Comparison of ENCODE assay signal across 11 cellular contexts in genomic region chr4:150769235-150769634, GRCh38.
A peak's percentile ranks its signal among the peaks of the same experiment; 100 is the strongest.
DNase-seq lines count a peak whose midpoint lies in the region; ATAC-seq and TF ChIP-seq lines count a peak whose summit lies in the region.
"Had no signal": no experiment of that assay in that cellular context is flagged by ENCODE, and none has a peak within 500 bp of the region (broad histone marks: within the 10 kb centered on the region; RNA-seq: fewer than 3 reads in every experiment).

No MANE protein-coding gene starts in this region.

- H3K4me3 ChIP-seq in AG10803 (ENCODE audit: low read length): no peak overlapping the region
- H3K4me3 ChIP-seq in HL-60 (replicated peaks; ENCODE audit: insufficient read depth, low read length): no peak overlapping the region
- no peak overlapping the region for H3K4me3 ChIP-seq in Karpas-422 (ENCODE audit: low read length)
- H3K4me3 ChIP-seq in esophagus muscularis mucosa: no peak overlapping the region
- H3K4me3 ChIP-seq: SJCRH30, skin epidermis had no signal

- no peaks in the 10 kb centered on the region for H4K20me1 ChIP-seq in Karpas-422 (ENCODE audit: insufficient read depth, low read depth, low read length)

- no peak for TF ChIP-seq EP300 in esophagus muscularis mucosa (IDR thresholded peaks at IDR 0.05)

- H3K9me3 ChIP-seq in Karpas-422 (ENCODE audit: low read length): 0 out of 2 replicates have a peak, but pooled peaks cover 4% of the 10 kb centered on the region
- H3K9me3 ChIP-seq in esophagus muscularis mucosa: no peaks in the 10 kb centered on the region
- H3K9me3 ChIP-seq: SJCRH30 had no signal

- no peak for TF ChIP-seq POLR2A in esophagus muscularis mucosa (IDR thresholded peaks at IDR 0.05; ENCODE audit: low read depth)

- no peaks in the 10 kb centered on the region for H3K9me2 ChIP-seq in Karpas-422 (replicated peaks; ENCODE audit: insufficient read depth, low read length)

- H2AFZ ChIP-seq in Karpas-422 (ENCODE audit: low read length): no peak overlapping the region

- POLR2A ChIA-PET in activated CD8-positive, alpha-beta T cell treated with anti-CD3 and anti-CD28 coated beads for 36 hours (lab: Charles Lee): interaction anchor here (0.7 kb wide), 1 partner anchor 313 kb away, joined by 3 read pairs; no protein-coding TSS in a partner anchor

- peaks cover 22% of the 10 kb centered on the region for H3K36me3 Mint-ChIP-seq in activated CD8-positive, alpha-beta T cell treated with anti-CD3 and anti-CD28 coated beads for 36 hours (ENCODE audit: low read depth)

- DNase-seq in AG10803 (ENCODE audit: low read depth) (peak; percentile 77), HL-60 (ENCODE audit: low read depth in 1 of 2, low spot score in 1 of 2) (peak; percentile 12 to 14), kidney tubule cell (ENCODE audit: low spot score) (peak; percentile 85), Karpas-422 (no peak), esophagus muscularis mucosa (ENCODE audit: extremely low spot score) (no peak)
- DNase-seq in activated CD8-positive, alpha-beta T cell treated with anti-CD3 and anti-CD28 coated beads for 36 hours: no peak
- DNase-seq in stimulated activated CD4-positive, alpha-beta T cell treated with anti-CD3 and anti-CD28 coated beads, Interleukin-4, amount 100 ng/mL, for 24 hours: no peak
- DNase-seq: activated gamma-delta T cell treated with Interleukin-2 at 50 U/mL for 16 hours, SJCRH30 had no signal

- no peak for TF ChIP-seq CTCF in AG10803 (conservative IDR thresholded peaks at IDR 0.05; ENCODE audit: low read length)
- no peak for TF ChIP-seq CTCF in HL-60 (IDR thresholded peaks at IDR 0.05; ENCODE audit: insufficient read depth, low read length)
- no peak for TF ChIP-seq CTCF in activated CD8-positive, alpha-beta T cell treated with anti-CD3 and anti-CD28 coated beads for 36 hours (IDR thresholded peaks at IDR 0.05)
- TF ChIP-seq CTCF in esophagus muscularis mucosa (IDR thresholded peaks at IDR 0.05): no peak

- no peaks in the 10 kb centered on the region for H3K27me3 Mint-ChIP-seq in activated CD8-positive, alpha-beta T cell treated with anti-CD3 and anti-CD28 coated beads for 36 hours

- H3K36me3 ChIP-seq in Karpas-422 (ENCODE audit: insufficient read depth, low read length) (peaks cover 11% of the 10 kb centered on the region; the same call in 1 of the 2 replicates), esophagus muscularis mucosa (no peaks in the 10 kb centered on the region)
- H3K36me3 ChIP-seq: SJCRH30 had no signal

- H3K4me2 ChIP-seq in Karpas-422 (ENCODE audit: low read depth, low read length, poor library complexity, severe bottlenecking): no peak overlapping the region

- no peak overlapping the region for H3K9ac ChIP-seq in Karpas-422 (ENCODE audit: low read length)

- WGBS in esophagus muscularis mucosa: 97% methylated on average over 3 of the region's 3 CpGs

- peaks cover 8% of the 10 kb centered on the region; the same call in 1 of the 2 replicates for H3K79me2 ChIP-seq in Karpas-422 (ENCODE audit: low read length)

- CTCF ChIA-PET in activated CD8-positive, alpha-beta T cell treated with anti-CD3 and anti-CD28 coated beads for 36 hours (lab: Charles Lee): interaction anchor here (1.2 kb wide), 1 partner anchor 289 kb away, joined by 3 read pairs; no protein-coding TSS in a partner anchor

- no peaks in the 10 kb centered on the region for H3K27me3 ChIP-seq in HL-60 (ENCODE audit: insufficient read depth, poor library complexity, severe bottlenecking)
- H3K27me3 ChIP-seq in Karpas-422 (ENCODE audit: low read length): no peaks in the 10 kb centered on the region
- H3K27me3 ChIP-seq in esophagus muscularis mucosa: no peaks in the 10 kb centered on the region
- H3K27me3 ChIP-seq: SJCRH30 had no signal

- H3K4me3 Mint-ChIP-seq in activated CD8-positive, alpha-beta T cell treated with anti-CD3 and anti-CD28 coated beads for 36 hours: no peak overlapping the region

- H3K9me3 Mint-ChIP-seq in activated CD8-positive, alpha-beta T cell treated with anti-CD3 and anti-CD28 coated beads for 36 hours: no peaks in the 10 kb centered on the region

- no peak overlapping the region for H3K27ac ChIP-seq in HL-60 (replicated peaks)
- no peak overlapping the region for H3K27ac ChIP-seq in Karpas-422 (ENCODE audit: low read length)
- no peak overlapping the region for H3K27ac ChIP-seq in esophagus muscularis mucosa (replicated peaks in 1 of 4)
- H3K27ac ChIP-seq: SJCRH30, skin epidermis had no signal

- H3K4me1 ChIP-seq in Karpas-422 (ENCODE audit: low read length) (no peaks in the 10 kb centered on the region), esophagus muscularis mucosa (no peaks in the 10 kb centered on the region)
- H3K4me1 ChIP-seq: SJCRH30 had no signal

- H3K4me1 Mint-ChIP-seq in activated CD8-positive, alpha-beta T cell treated with anti-CD3 and anti-CD28 coated beads for 36 hours (ENCODE audit: low read depth): peaks cover 13% of the 10 kb centered on the region

- intact Hi-C loops in activated CD8-positive, alpha-beta T cell treated with anti-CD3 and anti-CD28 coated beads for 36 hours (cut with micrococcal nuclease): no loop called here
- intact Hi-C loops in esophagus muscularis mucosa (cut with DNase I): no loop called here

- peak overlapping the region; percentile 76 for H3K27ac Mint-ChIP-seq in activated CD8-positive, alpha-beta T cell treated with anti-CD3 and anti-CD28 coated beads for 36 hours

- ATAC-seq in activated CD8-positive, alpha-beta T cell treated with anti-CD3 and anti-CD28 coated beads for 36 hours: peak; percentile 72
- no peak for ATAC-seq in GM19328 (IDR thresholded peaks at IDR 0.05; ENCODE audit: unreplicated experiment)

Comparison
In these comparisons a context has a peak if more than half of its experiments do, and no peak if none do; other contexts are left out.
1. DNase-seq: peak in AG10803 (single experiment), HL-60 (2 of 2) and kidney tubule cell (single experiment); none in activated CD8-positive, alpha-beta T cell treated with anti-CD3 and anti-CD28 coated beads for 36 hours (single experiment), Karpas-422 (single experiment), stimulated activated CD4-positive, alpha-beta T cell treated with anti-CD3 and anti-CD28 coated beads, Interleukin-4, amount 100 ng/mL, for 24 hours (single experiment) and esophagus muscularis mucosa (single experiment).